ENCODE assay signal across 9 cellular contexts in genomic region chr6:154334147-154334546, GRCh38. TPM values are rescaled to one million over a fixed set of nuclear protein-coding genes. Genes with fewer than 3 reads are reported as not detected.
DNase-seq lines count a peak whose midpoint lies in the region; ATAC-seq, FAIRE-seq and TF ChIP-seq lines count a peak whose summit lies in the region.
"Not testable (repeated sequence)": the region's sequence is repeated elsewhere in the genome, so short reads cannot be mapped to it uniquely, and the experiment has no call there.
"Had no signal": no experiment of that assay in that cellular context is flagged by ENCODE, and none has a peak within 500 bp of the region (broad histone marks: within the 10 kb centered on the region; RNA-seq: fewer than 3 reads in every experiment).

No MANE protein-coding gene starts in this region.

- intact Hi-C loops in endothelial cell of umbilical vein (cut with micrococcal nuclease), result not testable (repeated sequence)

- H3K9me3 ChIP-seq in endothelial cell of umbilical vein (replicated peaks; ENCODE audit: control insufficient read depth, insufficient read depth, low read length), result not testable (repeated sequence)

- H3K36me3 ChIP-seq in endothelial cell of umbilical vein (ENCODE audit: control insufficient read depth in 2 of 2, extremely low read depth in 1 of 2, insufficient read depth in 2 of 2, low read length in 2 of 2), result not testable (repeated sequence)

- POLR2A ChIA-PET in endothelial cell of umbilical vein (lab: Charles Lee), result not testable (repeated sequence)

- H3K27ac ChIP-seq in endothelial cell of umbilical vein (ENCODE audit: insufficient read depth, low read depth, low read length), result not testable (repeated sequence)

- H3K4me1 ChIP-seq in endothelial cell of umbilical vein (ENCODE audit: control insufficient read depth, extremely low read depth, insufficient read depth, low read length), result not testable (repeated sequence)

- ATAC-seq in GM18511 (IDR thresholded peaks at IDR 0.05; ENCODE audit: unreplicated experiment) (peak; percentile 68), GM19324 (IDR thresholded peaks at IDR 0.05; ENCODE audit: low FRiP score, unreplicated experiment) (peak; percentile 58), GM21423 (IDR thresholded peaks at IDR 0.05; ENCODE audit: unreplicated experiment) (peak; percentile 56), HG02623 (IDR thresholded peaks at IDR 0.05; ENCODE audit: unreplicated experiment) (peak; percentile 56), HG03135 (IDR thresholded peaks at IDR 0.05; ENCODE audit: unreplicated experiment) (peak; percentile 67), HG03521 (IDR thresholded peaks at IDR 0.05; ENCODE audit: unreplicated experiment) (peak; percentile 49)

- TF ChIP-seq CTCF in endothelial cell of umbilical vein (IDR thresholded peaks at IDR 0.05; ENCODE audit: extremely low read depth in 1 of 2, insufficient read depth in 1 of 2, low read depth in 1 of 2, low read length in 2 of 2), result not testable (repeated sequence)

- not testable (repeated sequence) for TF ChIP-seq POLR2A in endothelial cell of umbilical vein (IDR thresholded peaks at IDR 0.05; ENCODE audit: low read depth, low read length)

- BruUV-seq in endothelial cell of umbilical vein (replicated peaks; lab: Mats Ljungman, UMichigan), result not testable (repeated sequence)

- CTCF ChIA-PET in endothelial cell of umbilical vein (lab: Charles Lee), result interaction anchor here (0.9 to 1.6 kb wide), 2 partner anchors 57 to 69 kb away, joined by 3 read pairs; no protein-coding TSS in a partner anchor

- not testable (repeated sequence) for H3K79me2 ChIP-seq in endothelial cell of umbilical vein (ENCODE audit: control insufficient read depth, insufficient read depth, low read length)

- H3K4me2 ChIP-seq in endothelial cell of umbilical vein (ENCODE audit: insufficient read depth, low read length), result not testable (repeated sequence)

- not testable (repeated sequence) for H3K9ac ChIP-seq in endothelial cell of umbilical vein (replicated peaks; ENCODE audit: extremely low read depth, insufficient read depth, low read length)

- H3K9me1 ChIP-seq in endothelial cell of umbilical vein (replicated peaks; ENCODE audit: control insufficient read depth, extremely low read depth, insufficient read depth, low read length), result not testable (repeated sequence)

- dilution Hi-C loops in endothelial cell of umbilical vein (cut with MboI; ENCODE audit: extremely low pct_ligation_motif_present, low sequenced_read_pairs), result not testable (repeated sequence)

- H4K20me1 ChIP-seq in endothelial cell of umbilical vein (replicated peaks; ENCODE audit: control insufficient read depth, extremely low read depth, insufficient read depth, low read length), result not testable (repeated sequence)

- not testable (repeated sequence) for DNase-seq in endothelial cell of umbilical vein (ENCODE audit: low read depth, low spot score)

- H2AFZ ChIP-seq in endothelial cell of umbilical vein (ENCODE audit: low read depth, low read length), result not testable (repeated sequence)

- not testable (repeated sequence) for H3K27me3 ChIP-seq in endothelial cell of umbilical vein (ENCODE audit: control insufficient read depth in 2 of 2, insufficient read depth in 2 of 2, low read length in 2 of 2)

- FAIRE-seq in endothelial cell of umbilical vein (lab: Jason Lieb, UNC), result peak; percentile 33

- H3K4me3 ChIP-seq in endothelial cell of umbilical vein (replicated peaks in 1 of 3; ENCODE audit: insufficient read depth in 1 of 3, low read depth in 1 of 3, low read length in 3 of 3), result not testable (repeated sequence)

RNA-seq across cellular contexts. Expression of gene IPCEF1, which starts 22.5 kb away (rescaled TPM):
- total RNA-seq in endothelial cell of umbilical vein, result 0.51 and 0.99 TPM in 2 replicates
- polyA plus RNA-seq in endothelial cell of umbilical vein, result 0.01 TPM in 1 of 2 replicates, not detected in the other
- polyA plus RNA-seq in endothelial cell of umbilical vein (2011; cell fraction: cytosol; rRNA removed), result 0.01 and 0.06 TPM in 2 replicates
- 0.05 and 0.06 TPM in 2 replicates for polyA plus RNA-seq in endothelial cell of umbilical vein (2011; cell fraction: nucleus; rRNA removed)
- polyA plus RNA-seq in endothelial cell of umbilical vein (2012), result not detected in 2 replicates
- 0.34 TPM in 1 of 2 replicates, not detected in the other for polyA minus RNA-seq in endothelial cell of umbilical vein
- not detected for polyA minus RNA-seq in endothelial cell of umbilical vein (2011; cell fraction: cytosol; rRNA and poly(A)+ RNA removed)
- polyA minus RNA-seq in endothelial cell of umbilical vein (2011; cell fraction: nucleus; rRNA and poly(A)+ RNA removed), result not detected in 2 replicates
- total RNA-seq: Daoy, HT1080 had no signal
